In the genomic region with DNA sequence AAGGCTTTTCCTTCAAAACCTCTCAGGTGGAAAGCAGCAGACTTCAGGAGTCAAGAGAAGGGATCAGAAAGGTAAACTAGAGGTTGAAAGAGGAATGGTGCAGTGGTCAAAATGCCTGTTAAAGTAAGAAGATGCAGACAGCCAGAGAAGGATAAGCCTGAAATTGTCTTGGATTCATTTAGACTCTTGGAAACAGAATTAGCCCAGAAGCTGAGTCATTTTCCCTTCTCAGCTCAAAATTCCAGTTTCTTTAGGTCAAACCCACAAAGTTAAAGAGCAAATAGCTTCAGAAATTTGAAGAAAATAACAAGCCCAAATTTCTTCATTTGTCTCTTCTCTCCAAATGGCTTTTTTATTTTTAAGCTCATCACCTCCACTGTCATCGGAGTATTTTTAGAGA, we compare ENCODE assay signal across 21 cellular contexts.
DNase-seq lines count a peak whose midpoint lies in the region; ATAC-seq and TF ChIP-seq lines count a peak whose summit lies in the region.
"Had no signal": no experiment of that assay in that cellular context is flagged by ENCODE, and none has a peak within 500 bp of the region (broad histone marks: within the 10 kb centered on the region; RNA-seq: fewer than 3 reads in every experiment).

No MANE protein-coding gene starts in this region.

- H3K27me3 ChIP-seq in trophoblast cell (ENCODE audit: insufficient read depth, low read length): no peaks in the 10 kb centered on the region
- H3K27me3 ChIP-seq: cardiac muscle cell had no signal

- no peak overlapping the region for H3K23ac ChIP-seq in trophoblast cell (ENCODE audit: low read length)

- in situ Hi-C loops in GM13977 (cut with MboI; ENCODE audit: low pct_unique_long_range_greater_than_20kb, low sequenced_read_pairs, unreplicated experiment): no loop called here

- H3K4me3 ChIP-seq in foreskin fibroblast (ENCODE audit: low read depth in 1 of 2, low read length in 2 of 2) (no peak overlapping the region), trophoblast cell (ENCODE audit: low read depth, low read length) (no peak overlapping the region)
- H3K4me3 ChIP-seq: cardiac muscle cell, prostate gland, thoracic aorta had no signal

- H3K79me2 ChIP-seq in trophoblast cell (ENCODE audit: control insufficient read depth, insufficient read depth, low read length, poor library complexity): no peaks in the 10 kb centered on the region

- H3K4me1 ChIP-seq in trophoblast cell (ENCODE audit: control insufficient read depth in 1 of 2, insufficient read depth in 2 of 2, low read length in 2 of 2): no peaks in the 10 kb centered on the region
- H3K4me1 ChIP-seq: prostate gland had no signal

- H3K36me3 ChIP-seq in trophoblast cell (ENCODE audit: control insufficient read depth in 1 of 2, insufficient read depth in 2 of 2, low read length in 2 of 2): peaks cover 32 to 36% of the 10 kb centered on the region in 2 experiments

- H3K9ac ChIP-seq in trophoblast cell (ENCODE audit: low read length): no peak overlapping the region

- TF ChIP-seq CTCF in chondrocyte (IDR thresholded peaks at IDR 0.05) (no peak), foreskin fibroblast (IDR thresholded peaks at IDR 0.05; ENCODE audit: low read depth, low read length) (no peak), GM13977 (IDR thresholded peaks at IDR 0.05; ENCODE audit: extremely low read depth, insufficient read depth, missing control alignments) (no peak)

- no peak overlapping the region for H3K18ac ChIP-seq in trophoblast cell (ENCODE audit: low read length)

- H3K4ac ChIP-seq in trophoblast cell (ENCODE audit: low read depth, low read length): no peak overlapping the region

- H3K4me1 Mint-ChIP-seq in chondrocyte (ENCODE audit: low read depth): peaks cover 3% of the 10 kb centered on the region
- H3K4me1 Mint-ChIP-seq: memory B cell had no signal

- no peak overlapping the region for H2AFZ ChIP-seq in trophoblast cell (ENCODE audit: insufficient read depth, low read length, poor library complexity)

- H4K91ac ChIP-seq in trophoblast cell (ENCODE audit: low read depth, low read length): no peak overlapping the region

- no peak overlapping the region for H3K4me2 ChIP-seq in trophoblast cell (ENCODE audit: low read length)

- no peak overlapping the region for H3K14ac ChIP-seq in trophoblast cell (ENCODE audit: low read length)

- no peak overlapping the region for H4K12ac ChIP-seq in trophoblast cell (ENCODE audit: low read depth, low read length)

- peak overlapping the region; percentile 1 for H3K27ac Mint-ChIP-seq in chondrocyte (ENCODE audit: unreplicated experiment)
- H3K27ac Mint-ChIP-seq: activated naive CD8-positive, alpha-beta T cell treated with anti-CD3 and anti-CD28 coated beads, Interleukin-2, amount 10 ng/mL, durations not matched to agents 7 days and 5 days; memory B cell had no signal

- H3K27me3 Mint-ChIP-seq in chondrocyte (ENCODE audit: low read depth): no peaks in the 10 kb centered on the region
- H3K27me3 Mint-ChIP-seq: activated naive CD8-positive, alpha-beta T cell treated with anti-CD3 and anti-CD28 coated beads, Interleukin-2, amount 10 ng/mL, durations not matched to agents 7 days and 5 days; memory B cell had no signal

- DNase-seq in GM04503 (ENCODE audit: low read depth): peak; percentile 19
- no peak for DNase-seq in chondrocyte (ENCODE audit: low spot score)
- DNase-seq in foreskin fibroblast: peak; percentile 12 to 45
- DNase-seq in stromal cell of bone marrow (ENCODE audit: low read depth): peak; percentile 18
- no peak for DNase-seq in kidney glomerular epithelial cell (lab: John Stamatoyannopoulos, UW)
- no peak for DNase-seq in trophoblast cell
- no peak for DNase-seq in GM13977 (ENCODE audit: low spot score)
- DNase-seq: activated CD4-positive, CD25-positive, alpha-beta regulatory T cell treated with anti-CD3 and anti-CD28 coated beads, Interleukin-2, amount 50 U/mL, for 72 hours; activated naive CD8-positive, alpha-beta T cell treated with anti-CD3 and anti-CD28 coated beads, Interleukin-2, amount 10 ng/mL, durations not matched to agents 7 days and 5 days; COR-L47; DND-41; GOT3; hypothalamus; Kasumi-1; NCI-H1048; NCI-H526 had no signal

- H3K9me3 ChIP-seq in trophoblast cell (ENCODE audit: insufficient read depth, low read depth, low read length): no peaks in the 10 kb centered on the region
- H3K9me3 ChIP-seq: prostate gland, thoracic aorta had no signal

- no peak overlapping the region for H3K4me3 Mint-ChIP-seq in chondrocyte (ENCODE audit: unreplicated experiment)
- H3K4me3 Mint-ChIP-seq: activated naive CD8-positive, alpha-beta T cell treated with anti-CD3 and anti-CD28 coated beads, Interleukin-2, amount 10 ng/mL, durations not matched to agents 7 days and 5 days; memory B cell had no signal

- WGBS in trophoblast cell (ENCODE audit: extremely low coverage, insufficient coverage, insufficient read length): no CpG with 5 or more reads among the region's 1 CpG

- peaks cover 25% of the 10 kb centered on the region for H3K36me3 Mint-ChIP-seq in chondrocyte (ENCODE audit: low read depth)

- ATAC-seq in GM21360 (IDR thresholded peaks at IDR 0.05; ENCODE audit: unreplicated experiment): no peak

- no peaks in the 10 kb centered on the region for H3K9me3 Mint-ChIP-seq in chondrocyte (ENCODE audit: low read depth)
- H3K9me3 Mint-ChIP-seq: activated naive CD8-positive, alpha-beta T cell treated with anti-CD3 and anti-CD28 coated beads, Interleukin-2, amount 10 ng/mL, durations not matched to agents 7 days and 5 days; memory B cell had no signal

- H2BK5ac ChIP-seq in trophoblast cell (ENCODE audit: low read depth, low read length, poor library complexity): no peak overlapping the region

- no peak overlapping the region for H2BK120ac ChIP-seq in trophoblast cell (ENCODE audit: insufficient read depth, low read length, poor library complexity)

- no peak overlapping the region for H2AK5ac ChIP-seq in trophoblast cell (ENCODE audit: low read length)

- H2BK12ac ChIP-seq in trophoblast cell (ENCODE audit: low read length): no peak overlapping the region

- no peak overlapping the region for H3K27ac ChIP-seq in trophoblast cell (ENCODE audit: low read depth, low read length)
- H3K27ac ChIP-seq: cardiac muscle cell, prostate gland had no signal

- H3K79me1 ChIP-seq in trophoblast cell (ENCODE audit: low read length): no peaks in the 10 kb centered on the region

- H4K8ac ChIP-seq in trophoblast cell (ENCODE audit: low read depth, low read length): no peak overlapping the region

Comparison
In these comparisons a context has a peak if more than half of its experiments do, and no peak if none do; other contexts are left out.
1. DNase-seq: peak in GM04503 (single experiment), foreskin fibroblast (2 of 2) and stromal cell of bone marrow (single experiment); none in chondrocyte (single experiment), kidney glomerular epithelial cell (single experiment), trophoblast cell (0 of 2) and GM13977 (single experiment).